ENCODE assay signal across 11 cellular contexts in the genomic region with DNA sequence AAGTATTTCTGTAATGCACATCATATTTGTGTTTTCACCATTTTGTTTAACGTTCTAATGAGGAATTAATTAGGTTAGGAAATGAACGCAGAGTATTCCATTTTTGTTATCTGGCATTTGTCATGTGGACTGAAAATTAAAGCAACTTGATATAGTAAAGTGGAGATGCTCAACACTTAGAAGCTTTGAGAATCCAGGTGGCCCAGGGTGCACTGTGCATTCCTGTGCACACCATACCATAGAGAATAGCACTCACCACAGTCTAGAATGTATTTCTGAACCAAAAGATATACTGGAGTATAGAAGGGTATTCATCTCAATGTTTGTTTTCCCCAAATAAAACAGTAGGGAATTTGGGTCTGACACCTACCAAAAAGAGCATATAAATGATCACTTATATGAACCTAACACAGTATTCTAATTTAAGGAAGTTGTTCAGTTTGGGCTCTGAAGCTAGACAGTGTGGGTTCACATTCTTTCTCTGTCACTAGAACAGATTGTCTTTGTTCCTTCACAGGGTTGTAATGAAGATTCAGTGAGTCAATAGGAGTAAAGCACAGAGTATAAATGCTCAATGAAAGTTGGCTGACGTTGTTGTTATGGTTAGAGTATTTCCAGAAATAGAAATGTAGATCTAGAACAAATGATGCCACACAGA.
DNase-seq lines count a peak whose midpoint lies in the region; ATAC-seq, FAIRE-seq and TF ChIP-seq lines count a peak whose summit lies in the region.
"Had no signal": no experiment of that assay in that cellular context is flagged by ENCODE, and none has a peak within 500 bp of the region (broad histone marks: within the 10 kb centered on the region; RNA-seq: fewer than 3 reads in every experiment).

No MANE protein-coding gene starts in this region.

- DNase-seq in osteocyte (ENCODE audit: extremely low spot score, unreplicated experiment), result no peak
- no peak for DNase-seq in neural progenitor cell (ENCODE audit: low spot score)
- no peak for DNase-seq in neuronal stem cell (ENCODE audit: low spot score)
- no peak for DNase-seq in ACHN
- DNase-seq: NCI-H446; stimulated activated naive CD8-positive, alpha-beta T cell treated with anti-CD3 and anti-CD28 coated beads, Interleukin-15, amount 100 ng/mL, for 72 hours had no signal

- no peaks in the 10 kb centered on the region for H3K79me2 ChIP-seq in neural progenitor cell (ENCODE audit: low read depth)

- no peak overlapping the region for H4K91ac ChIP-seq in neuronal stem cell (ENCODE audit: low read depth, low read length, poor library complexity)

- ATAC-seq in gastroesophageal sphincter (peak; percentile 90), GM21619 (IDR thresholded peaks at IDR 0.05; ENCODE audit: unreplicated experiment) (no peak)
- ATAC-seq: stimulated activated naive CD8-positive, alpha-beta T cell treated with anti-CD3 and anti-CD28 coated beads, Interleukin-15, amount 100 ng/mL, for 72 hours had no signal

- H3K18ac ChIP-seq in neuronal stem cell (ENCODE audit: low read length), result no peak overlapping the region

- H3K4me2 ChIP-seq in neural progenitor cell, result no peak overlapping the region
- no peak overlapping the region for H3K4me2 ChIP-seq in neuronal stem cell (ENCODE audit: insufficient read depth, low read length, poor library complexity, severe bottlenecking)

- FAIRE-seq in A204.1 (lab: Jason Lieb, UNC), result peak; percentile 34

- H3K27ac ChIP-seq in gastroesophageal sphincter (peak overlapping the region; percentile 80 to 97 (median 88)), neural progenitor cell (no peak overlapping the region), neuronal stem cell (replicated peaks; ENCODE audit: low read length) (no peak overlapping the region)

- H2AK5ac ChIP-seq in neuronal stem cell (ENCODE audit: low read depth, low read length), result no peak overlapping the region

- H3K27me3 ChIP-seq in gastroesophageal sphincter (no peaks in the 10 kb centered on the region), neural progenitor cell (no peaks in the 10 kb centered on the region), neuronal stem cell (ENCODE audit: control insufficient read depth in 3 of 3, insufficient read depth in 3 of 3, low read depth in 1 of 3, low read length in 3 of 3) (no peaks in the 10 kb centered on the region)

- H2AFZ ChIP-seq in neural progenitor cell (replicated peaks) (no peak overlapping the region), neuronal stem cell (ENCODE audit: low read length) (no peak overlapping the region)

- H3K4me3 ChIP-seq in WI38 (ENCODE audit: low read depth, low read length) (peak overlapping the region; percentile 23; the same call in 1 of the 2 replicates), gastroesophageal sphincter (peak overlapping the region in 1 of 2 donors; percentile 32), neural progenitor cell (no peak overlapping the region), neuronal stem cell (ENCODE audit: low read length in 2 of 2) (no peak overlapping the region)

- H3K9me3 ChIP-seq in gastroesophageal sphincter, result no peaks in the 10 kb centered on the region
- no peaks in the 10 kb centered on the region for H3K9me3 ChIP-seq in neural progenitor cell (ENCODE audit: low read depth)
- no peaks in the 10 kb centered on the region for H3K9me3 ChIP-seq in neuronal stem cell (replicated peaks in 1 of 2; ENCODE audit: control insufficient read depth in 2 of 2, insufficient read depth in 1 of 2, low read depth in 1 of 2, low read length in 2 of 2)

- H3K79me1 ChIP-seq in neuronal stem cell (ENCODE audit: low read depth, low read length), result no peaks in the 10 kb centered on the region

- in situ Hi-C loops in ACHN (cut with HindIII; ENCODE audit: low pct_ligation_motif_present, low pct_unique_long_range_greater_than_20kb, low sequenced_read_pairs), result no loop called here

- H4K8ac ChIP-seq in neuronal stem cell (ENCODE audit: low read depth, low read length), result no peak overlapping the region

- H3K27me3 Mint-ChIP-seq in osteocyte (ENCODE audit: unreplicated experiment), result no peaks in the 10 kb centered on the region
- H3K27me3 Mint-ChIP-seq in neural progenitor cell (ENCODE audit: insufficient read depth, low read depth), result no peaks in the 10 kb centered on the region
- H3K27me3 Mint-ChIP-seq: dendritic cell treated with granulocyte-macrophage colony-stimulating factor and Interleukin-4, amounts not matched to agents 40 ng/mL and 50 ng/mL, for 4 days; stimulated activated naive CD8-positive, alpha-beta T cell treated with anti-CD3 and anti-CD28 coated beads, Interleukin-15, amount 100 ng/mL, for 72 hours had no signal

- WGBS in gastroesophageal sphincter (ENCODE audit: low coverage in 1 of 2), 2 donors, result 9 to 17% methylated on average over 3 of the region's 3 CpGs
- WGBS in neuronal stem cell (ENCODE audit: extremely low coverage in 2 of 2, insufficient read length in 2 of 2, insufficient replicate concordance in 1 of 2), 2 donors, result no CpG with 5 or more reads among the region's 3 CpGs

- H3K4me1 Mint-ChIP-seq in osteocyte (ENCODE audit: unreplicated experiment), result peaks cover 29% of the 10 kb centered on the region
- no peaks in the 10 kb centered on the region for H3K4me1 Mint-ChIP-seq in neural progenitor cell
- H3K4me1 Mint-ChIP-seq: stimulated activated naive CD8-positive, alpha-beta T cell treated with anti-CD3 and anti-CD28 coated beads, Interleukin-15, amount 100 ng/mL, for 72 hours had no signal

- no peak overlapping the region for H3K14ac ChIP-seq in neuronal stem cell (ENCODE audit: low read length)

- no peak overlapping the region for H3K23ac ChIP-seq in neuronal stem cell (ENCODE audit: low read depth, low read length, poor library complexity)

- H3K4ac ChIP-seq in neuronal stem cell (ENCODE audit: low read length), result no peak overlapping the region

- H4K20me1 ChIP-seq in neural progenitor cell (ENCODE audit: low read depth), result peaks cover 5% of the 10 kb centered on the region

- no peak overlapping the region for H3K4me3 Mint-ChIP-seq in osteocyte (ENCODE audit: unreplicated experiment)
- no peak overlapping the region for H3K4me3 Mint-ChIP-seq in neural progenitor cell
- H3K4me3 Mint-ChIP-seq: dendritic cell treated with granulocyte-macrophage colony-stimulating factor and Interleukin-4, amounts not matched to agents 40 ng/mL and 50 ng/mL, for 4 days; stimulated activated naive CD8-positive, alpha-beta T cell treated with anti-CD3 and anti-CD28 coated beads, Interleukin-15, amount 100 ng/mL, for 72 hours had no signal

- H2BK5ac ChIP-seq in neuronal stem cell (ENCODE audit: low read length), result no peak overlapping the region

- H3K36me3 ChIP-seq in gastroesophageal sphincter (peaks cover 0 to 30% of the 10 kb centered on the region in 2 donors), neural progenitor cell (no peaks in the 10 kb centered on the region), neuronal stem cell (replicated peaks in 1 of 2; ENCODE audit: control insufficient read depth in 2 of 2, insufficient read depth in 2 of 2, low read length in 2 of 2) (peaks cover 14 to 25% of the 10 kb centered on the region in 2 donors)

- peaks cover 7 to 96% (median 16%) of the 10 kb centered on the region in 3 donors for H3K4me1 ChIP-seq in gastroesophageal sphincter
- peaks cover 13% of the 10 kb centered on the region for H3K4me1 ChIP-seq in neural progenitor cell
- peaks cover 0 to 4% of the 10 kb centered on the region in 2 donors for H3K4me1 ChIP-seq in neuronal stem cell (ENCODE audit: control insufficient read depth in 2 of 2, insufficient read depth in 1 of 2, low read depth in 1 of 2, low read length in 2 of 2)

- TF ChIP-seq CTCF in WI38 (IDR thresholded peaks at IDR 0.05; ENCODE audit: low read depth, low read length) (no peak), gastroesophageal sphincter (IDR thresholded peaks at IDR 0.05) (no peak), osteocyte (IDR thresholded peaks at IDR 0.05) (no peak), neural progenitor cell (IDR thresholded peaks at IDR 0.05) (no peak)

- H2BK15ac ChIP-seq in neuronal stem cell (ENCODE audit: low read length), result no peak overlapping the region

- H3K27ac Mint-ChIP-seq in osteocyte (ENCODE audit: unreplicated experiment) (peak overlapping the region; percentile 47), neural progenitor cell (no peak overlapping the region)
- H3K27ac Mint-ChIP-seq: dendritic cell treated with granulocyte-macrophage colony-stimulating factor and Interleukin-4, amounts not matched to agents 40 ng/mL and 50 ng/mL, for 4 days; stimulated activated naive CD8-positive, alpha-beta T cell treated with anti-CD3 and anti-CD28 coated beads, Interleukin-15, amount 100 ng/mL, for 72 hours had no signal

- H2BK12ac ChIP-seq in neuronal stem cell (ENCODE audit: low read length), result no peak overlapping the region

- TF ChIP-seq POLR2A in gastroesophageal sphincter (IDR thresholded peaks at IDR 0.05), result no peak

- H2BK120ac ChIP-seq in neuronal stem cell (ENCODE audit: low read depth, low read length), result no peak overlapping the region

- peak; percentile 89 for TF ChIP-seq EP300 in gastroesophageal sphincter (IDR thresholded peaks at IDR 0.05)

- H3K36me3 Mint-ChIP-seq in osteocyte (ENCODE audit: unreplicated experiment), result peaks cover 18% of the 10 kb centered on the region
- peaks cover 20% of the 10 kb centered on the region for H3K36me3 Mint-ChIP-seq in neural progenitor cell

- no peak overlapping the region for H3K9ac ChIP-seq in neural progenitor cell
- no peak overlapping the region for H3K9ac ChIP-seq in neuronal stem cell (ENCODE audit: low read depth, low read length, poor library complexity)

- H3F3A ChIP-seq in neural progenitor cell (ENCODE audit: low read depth), result peaks cover 10% of the 10 kb centered on the region

- H3K9me3 Mint-ChIP-seq in osteocyte (ENCODE audit: unreplicated experiment) (no peaks in the 10 kb centered on the region), neural progenitor cell (no peaks in the 10 kb centered on the region)
- H3K9me3 Mint-ChIP-seq: dendritic cell treated with granulocyte-macrophage colony-stimulating factor and Interleukin-4, amounts not matched to agents 40 ng/mL and 50 ng/mL, for 4 days; stimulated activated naive CD8-positive, alpha-beta T cell treated with anti-CD3 and anti-CD28 coated beads, Interleukin-15, amount 100 ng/mL, for 72 hours had no signal

Comparison
In these comparisons a context has a peak if more than half of its experiments do, and no peak if none do; other contexts are left out.
1. H3K27ac ChIP-seq: peak in gastroesophageal sphincter (4 of 4); none in neural progenitor cell (single experiment) and neuronal stem cell (single experiment).